Comparison of ENCODE assay signal across 9 cellular contexts in the genomic region with DNA sequence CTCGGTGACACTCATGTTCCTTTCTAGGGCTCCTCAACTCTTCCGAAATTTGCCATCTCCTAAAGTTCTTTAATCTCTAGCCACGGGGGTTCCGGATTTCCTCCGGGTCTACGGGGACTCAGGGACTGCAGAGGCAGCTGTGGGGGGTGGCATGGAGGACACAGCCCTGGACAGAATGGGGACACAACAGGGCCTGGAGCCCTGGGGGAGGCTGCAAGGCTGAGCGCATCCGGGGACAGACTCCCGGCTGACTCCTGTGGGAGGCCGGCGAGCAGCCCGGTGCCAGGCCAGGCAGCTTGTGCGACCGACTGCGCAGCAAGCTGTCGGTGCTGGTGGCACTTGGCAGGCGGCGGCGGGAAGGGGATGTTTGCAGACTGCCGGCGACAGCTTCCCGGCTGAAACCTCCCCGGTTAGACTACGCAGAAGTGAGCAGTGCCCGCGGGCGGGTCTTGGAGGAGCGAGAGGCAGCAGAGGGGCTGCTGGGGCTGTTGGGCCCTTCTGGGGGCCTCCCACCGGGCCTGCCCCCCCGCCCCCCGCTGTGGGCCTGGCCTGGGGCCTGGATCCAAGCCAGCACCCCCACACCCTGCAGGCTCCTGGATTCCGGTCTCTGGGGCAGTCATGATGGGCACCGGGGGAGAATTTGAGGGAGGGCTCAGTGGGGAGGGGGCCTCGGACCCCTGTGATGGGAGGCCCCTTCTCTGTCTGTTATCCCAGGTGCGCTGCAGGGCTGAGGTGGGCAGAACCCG. TPM values are rescaled to one million over a fixed set of nuclear protein-coding genes. Genes with fewer than 3 reads are reported as not detected.
DNase-seq lines count a peak whose midpoint lies in the region; ATAC-seq and TF ChIP-seq lines count a peak whose summit lies in the region.
"Had no signal": no experiment of that assay in that cellular context is flagged by ENCODE, and none has a peak within 500 bp of the region (broad histone marks: within the 10 kb centered on the region; RNA-seq: fewer than 3 reads in every experiment).

No MANE protein-coding gene starts in this region.

- H3K4me1 ChIP-seq in suprapubic skin, result peaks cover 40% of the 10 kb centered on the region

- 30% methylated on average over 7 of the region's 36 CpGs for WGBS in suprapubic skin

- H3K4me3 ChIP-seq in suprapubic skin, result peak overlapping the region; percentile 17

- intact Hi-C loops in head of caudate nucleus (cut with DNase I), result no loop called here

- H3K9me3 ChIP-seq in suprapubic skin, result no peaks in the 10 kb centered on the region

- H3K36me3 ChIP-seq in suprapubic skin, result no peaks in the 10 kb centered on the region

- ATAC-seq in GM19397 (IDR thresholded peaks at IDR 0.05; ENCODE audit: unreplicated experiment), result no peak

- DNase-seq in activated gamma-delta T cell treated with Interleukin-2 at 50 U/mL for 16 hours (peak; percentile 26), activated gamma-delta T cell (lab: John Stamatoyannopoulos, UW) (no peak), head of caudate nucleus (peak in 41 of 42 donors; percentile 11 to 78 (median 56)), suprapubic skin (ENCODE audit: low spot score in 2 of 2) (no peak), SIG-M5 treated with dmso at 0.1 percent for 504 hours (lab: John Stamatoyannopoulos, UW; ENCODE audit: unreplicated experiment) (no peak), NCI-H446 treated with DMSO at 0.1 percent for 48 hours (lab: John Stamatoyannopoulos, UW) (no peak)

- TF ChIP-seq CTCF in VCaP (conservative IDR thresholded peaks at IDR 0.05) (no peak), suprapubic skin (IDR thresholded peaks at IDR 0.05) (no peak)

- no peak for TF ChIP-seq POLR2A in suprapubic skin (IDR thresholded peaks at IDR 0.05)

- H3K27ac ChIP-seq in VCaP (peak overlapping the region; percentile 75), suprapubic skin (no peak overlapping the region)
- H3K27ac ChIP-seq: C4-2B had no signal

- TF ChIP-seq EP300 in suprapubic skin (IDR thresholded peaks at IDR 0.05), result no peak

- H3K27me3 ChIP-seq in suprapubic skin, result peaks cover 54% of the 10 kb centered on the region

RNA-seq across cellular contexts. Expression of a gene that starts 28.7 kb away (rescaled TPM):
- total RNA-seq in suprapubic skin, result 10 to 100 TPM; 68.2 to 94.5 (median 83.8) TPM

Comparison
In these comparisons a context has a peak if more than half of its experiments do, and no peak if none do; other contexts are left out.
1. DNase-seq: peak in activated gamma-delta T cell treated with Interleukin-2 at 50 U/mL for 16 hours (single experiment) and head of caudate nucleus (41 of 42); none in activated gamma-delta T cell (single experiment), suprapubic skin (0 of 2), SIG-M5 treated with dmso at 0.1 percent for 504 hours (single experiment) and NCI-H446 treated with DMSO at 0.1 percent for 48 hours (single experiment).